Comparison of ENCODE assay signal across 1 cellular context in genomic region chr12:10607885-10608458, GRCh38.
TF ChIP-seq lines count a peak whose summit lies in the region.

No MANE protein-coding gene starts in this region.

TF ChIP-seq in H1, 55 proteins besides CTCF, POLR2A, EP300 and RAD21 (continued from another document):
- TF ChIP-seq CHD7 (IDR thresholded peaks at IDR 0.05; ENCODE audit: insufficient replicate concordance, low read length) (no peak), E2F6 (IDR thresholded peaks at IDR 0.05) (no peak), ZNF274 (IDR thresholded peaks at IDR 0.05; ENCODE audit: borderline replicate concordance, extremely low read depth, low read length) (no peak), CHD2 (IDR thresholded peaks at IDR 0.05; ENCODE audit: low read length) (no peak), CBX5 (IDR thresholded peaks at IDR 0.05; ENCODE audit: low read depth, low read length) (no peak)
